In the genomic region with DNA sequence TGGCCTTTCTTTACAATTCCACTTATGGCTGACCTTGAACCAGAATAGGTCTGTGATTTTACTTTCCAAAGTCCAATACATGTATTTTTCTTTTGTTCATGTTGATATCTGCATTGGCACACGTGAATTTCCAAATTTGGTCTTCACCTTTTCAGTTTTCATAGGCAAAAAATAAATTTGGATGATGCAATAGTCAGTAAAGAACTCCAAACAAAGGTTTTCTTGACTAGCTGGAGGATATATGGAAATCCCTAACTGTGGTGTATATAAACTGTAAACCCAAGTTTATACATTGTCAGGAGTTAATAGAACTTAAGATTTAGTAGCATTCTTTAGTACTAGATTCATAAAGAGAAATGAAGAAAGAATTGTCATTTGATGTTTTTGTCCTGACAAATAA, we compare ENCODE assay signal across 11 cellular contexts.
A peak's percentile ranks its signal among the peaks of the same experiment; 100 is the strongest.
DNase-seq lines count a peak whose midpoint lies in the region; ATAC-seq and TF ChIP-seq lines count a peak whose summit lies in the region.
"Had no signal": no experiment of that assay in that cellular context is flagged by ENCODE, and none has a peak within 500 bp of the region (broad histone marks: within the 10 kb centered on the region; RNA-seq: fewer than 3 reads in every experiment).

No MANE protein-coding gene starts in this region.

- ATAC-seq in Right ventricle myocardium inferior = no peak

- H2AFZ ChIP-seq in Karpas-422 (ENCODE audit: low read length) = no peak overlapping the region

- H3K36me3 ChIP-seq in cardiac muscle cell = no peaks in the 10 kb centered on the region
- no peaks in the 10 kb centered on the region for H3K36me3 ChIP-seq in Karpas-422 (ENCODE audit: insufficient read depth, low read length)
- no peaks in the 10 kb centered on the region for H3K36me3 ChIP-seq in transverse colon
- no peaks in the 10 kb centered on the region for H3K36me3 ChIP-seq in WERI-Rb-1
- H3K36me3 ChIP-seq: HAP-1 had no signal

- TF ChIP-seq CTCF in cardiac muscle cell (IDR thresholded peaks at IDR 0.05; ENCODE audit: low read depth, low read length) (no peak), transverse colon (IDR thresholded peaks at IDR 0.05) (no peak), WERI-Rb-1 (IDR thresholded peaks at IDR 0.05; ENCODE audit: low read depth, low read length) (no peak)

- DNase-seq in cardiac muscle cell (ENCODE audit: low read depth in 1 of 2, low spot score in 1 of 2) = no peak
- no peak for DNase-seq in Right ventricle myocardium inferior (ENCODE audit: missing footprints)
- no peak for DNase-seq in Karpas-422
- peak; percentile 33 for DNase-seq in dedifferentiated amniotic fluid mesenchymal stem cell (ENCODE audit: extremely low spot score)
- no peak for DNase-seq in transverse colon
- DNase-seq in activated CD4-positive, CD25-positive, alpha-beta regulatory T cell (lab: John Stamatoyannopoulos, UW) = no peak
- DNase-seq in mucosa of gallbladder (ENCODE audit: low spot score) = no peak
- DNase-seq in WERI-Rb-1 = no peak
- DNase-seq: activated CD4-positive, alpha-beta T cell treated with anti-CD3 and anti-CD28 coated beads for 4 hours; effector CD4-positive, alpha-beta T cell had no signal

- H3K4me2 ChIP-seq in Karpas-422 (ENCODE audit: low read depth, low read length, poor library complexity, severe bottlenecking) = peak overlapping the region; percentile 54

- H3K27ac ChIP-seq in cardiac muscle cell = peak overlapping the region; percentile 8
- peak overlapping the region; percentile 70 for H3K27ac ChIP-seq in Karpas-422 (ENCODE audit: low read length)
- H3K27ac ChIP-seq in transverse colon = peak overlapping the region in 3 of 4 donors; percentile 17 to 88 (median 51)
- no peak overlapping the region for H3K27ac ChIP-seq in WERI-Rb-1

- no peaks in the 10 kb centered on the region for H3K9me2 ChIP-seq in Karpas-422 (replicated peaks; ENCODE audit: insufficient read depth, low read length)

- H3K27me3 ChIP-seq in cardiac muscle cell (no peaks in the 10 kb centered on the region), Karpas-422 (ENCODE audit: low read length) (no peaks in the 10 kb centered on the region), transverse colon (no peaks in the 10 kb centered on the region), WERI-Rb-1 (ENCODE audit: insufficient read depth, low read depth, severe bottlenecking) (no peaks in the 10 kb centered on the region)

- WGBS in transverse colon (ENCODE audit: low coverage in 1 of 2), 2 donors = 18 to 37% methylated on average over 1 of the region's 1 CpG

- peaks cover 90% of the 10 kb centered on the region for H3K79me2 ChIP-seq in Karpas-422 (ENCODE audit: low read length)

- intact Hi-C loops in Right ventricle myocardium inferior (cut with DNase I) = no loop called here
- intact Hi-C loops in transverse colon (cut with DNase I; ENCODE audit: low total_unique reads) = no loop called here

- H3K9me3 ChIP-seq in cardiac muscle cell (ENCODE audit: low read depth) = no peaks in the 10 kb centered on the region
- no peaks in the 10 kb centered on the region for H3K9me3 ChIP-seq in Karpas-422 (ENCODE audit: low read length)
- no peaks in the 10 kb centered on the region for H3K9me3 ChIP-seq in transverse colon
- H3K9me3 ChIP-seq in WERI-Rb-1 (ENCODE audit: severe bottlenecking) = no peaks in the 10 kb centered on the region
- H3K9me3 ChIP-seq: HAP-1 had no signal

- in situ Hi-C loops in transverse colon (cut with MboI; ENCODE audit: low pct_ligation_motif_present in 1 of 4, low pct_unique_long_range_greater_than_20kb in 1 of 4, low sequenced_read_pairs in 3 of 4) = no loop called here

- peaks cover 21% of the 10 kb centered on the region for H3K4me1 ChIP-seq in cardiac muscle cell (ENCODE audit: low read depth)
- peaks cover 88% of the 10 kb centered on the region for H3K4me1 ChIP-seq in Karpas-422 (ENCODE audit: low read length)
- peaks cover 33 to 69% (median 49%) of the 10 kb centered on the region in 4 donors for H3K4me1 ChIP-seq in transverse colon

- no peak for TF ChIP-seq EP300 in transverse colon (IDR thresholded peaks at IDR 0.05; ENCODE audit: low read depth)

- H4K20me1 ChIP-seq in Karpas-422 (ENCODE audit: insufficient read depth, low read depth, low read length) = peaks cover 33% of the 10 kb centered on the region; the same call in 1 of the 2 replicates

- H3K4me3 ChIP-seq in cardiac muscle cell = no peak overlapping the region
- no peak overlapping the region for H3K4me3 ChIP-seq in Karpas-422 (ENCODE audit: low read length)
- no peak overlapping the region for H3K4me3 ChIP-seq in transverse colon
- no peak overlapping the region for H3K4me3 ChIP-seq in WERI-Rb-1 (ENCODE audit: low read depth, low read length)
- H3K4me3 ChIP-seq: HAP-1 had no signal

- no peak for TF ChIP-seq POLR2A in transverse colon (IDR thresholded peaks at IDR 0.05)

- H3K9ac ChIP-seq in Karpas-422 (ENCODE audit: low read length) = peak overlapping the region; percentile 1; the same call in 1 of the 2 replicates
